9 cellular contexts compared by ENCODE assay signal in the genomic region with DNA sequence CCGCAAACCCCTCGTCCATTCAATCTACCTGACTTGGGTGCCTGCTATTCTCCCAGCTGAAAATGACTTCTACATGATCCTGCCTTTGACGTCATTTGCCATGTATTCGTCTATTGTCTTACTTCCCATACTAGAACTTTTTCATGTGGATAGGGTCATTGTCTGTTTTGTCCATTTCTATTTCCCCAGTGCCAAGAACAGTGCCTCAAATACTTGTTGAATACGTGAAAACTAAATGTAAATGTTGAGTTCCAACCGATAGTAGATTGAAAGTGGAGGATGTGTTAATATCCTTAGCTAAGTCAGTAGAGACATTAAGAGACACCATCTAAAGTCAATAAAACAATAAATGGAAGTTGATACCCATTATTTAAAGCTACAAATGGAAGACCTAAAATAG. TPM values are rescaled to one million over a fixed set of nuclear protein-coding genes. Genes with fewer than 3 reads are reported as not detected.
A peak's percentile ranks its signal among the peaks of the same experiment; 100 is the strongest.
DNase-seq lines count a peak whose midpoint lies in the region; ATAC-seq and TF ChIP-seq lines count a peak whose summit lies in the region.
"Had no signal": no experiment of that assay in that cellular context is flagged by ENCODE, and none has a peak within 500 bp of the region (broad histone marks: within the 10 kb centered on the region; RNA-seq: fewer than 3 reads in every experiment).

No MANE protein-coding gene starts in this region.

- H3K36me3 ChIP-seq in heart right ventricle (peaks cover 0 to 35% (median 9%) of the 10 kb centered on the region in 9 donors), ascending aorta (peaks cover 7 to 25% of the 10 kb centered on the region in 2 donors), lower lobe of right lung (peaks cover 32% of the 10 kb centered on the region), aorta (ENCODE audit: control insufficient read depth in 1 of 2, insufficient read depth in 2 of 2, low read length in 1 of 2) (peaks cover under 1 to 6% of the 10 kb centered on the region in 2 donors)

- DNase-seq in heart right ventricle (no peak), left cardiac atrium (no peak), ascending aorta (ENCODE audit: low spot score in 2 of 2) (no peak), lower lobe of right lung (no peak), aorta (no peak), SIG-M5 treated with dmso at 0.1 percent for 504 hours (lab: John Stamatoyannopoulos, UW; ENCODE audit: unreplicated experiment) (no peak)
- DNase-seq in central memory CD4-positive, alpha-beta T cell, result no peak

- H3K27me3 ChIP-seq in heart right ventricle, result no peaks in the 10 kb centered on the region
- H3K27me3 ChIP-seq in ascending aorta, result no peaks in the 10 kb centered on the region
- H3K27me3 ChIP-seq in lower lobe of right lung (ENCODE audit: low read depth), result no peaks in the 10 kb centered on the region
- no peaks in the 10 kb centered on the region for H3K27me3 ChIP-seq in aorta (ENCODE audit: control insufficient read depth in 1 of 2, insufficient read depth in 2 of 2, low read length in 1 of 2)

- intact Hi-C loops in heart right ventricle (cut with DNase I), result loop anchor here in 1 of 10 donors (10.0 kb wide), 1 partner anchor 422 kb away; no protein-coding TSS in a partner anchor
- intact Hi-C loops in left cardiac atrium (cut with DNase I), result no loop called here
- intact Hi-C loops in ascending aorta (cut with DNase I), result loop anchor here (5.0 to 10.0 kb wide), 4 partner anchors 510 to 1630 kb away; partner anchors contain the start of genes CNGA4, TRIM22, TRIM5 and TRIM6
- intact Hi-C loops in lower lobe of right lung (cut with DNase I), result no loop called here
- intact Hi-C loops in aorta (cut with DNase I), result loop anchor here in 1 of 2 donors (10.0 kb wide), 2 partner anchors 212 to 422 kb away; partner anchors contain the start of gene TRIM21

- peak overlapping the region; percentile 53 to 86 (median 74) for H3K4me3 ChIP-seq in heart right ventricle
- peak overlapping the region; percentile 70 to 88 for H3K4me3 ChIP-seq in ascending aorta
- H3K4me3 ChIP-seq in lower lobe of right lung, result peak overlapping the region; percentile 75
- peak overlapping the region; percentile 82 to 86 for H3K4me3 ChIP-seq in aorta (ENCODE audit: low read length in 2 of 2)

- TF ChIP-seq CTCF in heart right ventricle (IDR thresholded peaks at IDR 0.05) (no peak), ascending aorta (IDR thresholded peaks at IDR 0.05) (no peak), lower lobe of right lung (IDR thresholded peaks at IDR 0.05) (no peak)

- ATAC-seq in heart right ventricle (no peak), left cardiac atrium (no peak), lower lobe of right lung (no peak), aorta (ENCODE audit: low FRiP score) (no peak), HG03439 (IDR thresholded peaks at IDR 0.05; ENCODE audit: unreplicated experiment) (no peak)

- 29 to 33% methylated on average over 6 of the region's 6 CpGs for WGBS in heart right ventricle, 2 donors
- 35 to 38% methylated on average over 6 of the region's 6 CpGs for WGBS in aorta, 2 donors

- H3K4me1 ChIP-seq in heart right ventricle (peaks cover 0 to 32% (median 23%) of the 10 kb centered on the region in 9 donors), ascending aorta (peaks cover 0 to 10% of the 10 kb centered on the region in 2 donors), lower lobe of right lung (peaks cover 20% of the 10 kb centered on the region), aorta (ENCODE audit: control insufficient read depth in 1 of 2, insufficient read depth in 2 of 2, low read length in 2 of 2) (peaks cover 0 to 2% of the 10 kb centered on the region in 2 donors)

- no peaks in the 10 kb centered on the region for H3K9me3 ChIP-seq in heart right ventricle
- H3K9me3 ChIP-seq in ascending aorta, result no peaks in the 10 kb centered on the region
- no peaks in the 10 kb centered on the region for H3K9me3 ChIP-seq in lower lobe of right lung
- no peaks in the 10 kb centered on the region for H3K9me3 ChIP-seq in aorta (ENCODE audit: control insufficient read depth, low read length)

- peak overlapping the region in 9 of 10 donors; percentile 89 to 96 (median 92) for H3K27ac ChIP-seq in heart right ventricle
- peak overlapping the region; percentile 94 to 95 for H3K27ac ChIP-seq in ascending aorta
- H3K27ac ChIP-seq in lower lobe of right lung, result peak overlapping the region; percentile 90
- peak overlapping the region in 1 of 2 donors; percentile 7 for H3K27ac ChIP-seq in aorta (ENCODE audit: low read depth in 1 of 2, low read length in 2 of 2)

RNA-seq across cellular contexts. Expression of gene TRIM68, which starts 0.9 kb away (rescaled TPM):
- total RNA-seq in heart right ventricle, result 10 to 100 TPM in 6 of 10 donors, 1 to 10 TPM in 4; 6.4 to 12.8 (median 10.5) TPM
- 1 to 10 TPM; 3.5 to 5.3 TPM for polyA plus RNA-seq in heart right ventricle
- total RNA-seq in left cardiac atrium, result 10 to 100 TPM in 1 of 2 donors, 1 to 10 TPM in 1; 9.4 to 10.3 TPM
- 18.6 TPM for total RNA-seq in ascending aorta
- total RNA-seq in lower lobe of right lung, result 13.8 TPM
- total RNA-seq in aorta, result 10 to 100 TPM in 1 of 2 donors, 1 to 10 TPM in 1; 7.9 to 14.5 TPM
- polyA plus RNA-seq in aorta, result 1 to 10 TPM; 3.9 to 4.0 TPM

RNA-seq across cellular contexts. Expression of gene OR52I1, which starts 13.3 kb away (rescaled TPM):
- total RNA-seq in heart right ventricle (not detected), left cardiac atrium (not detected), ascending aorta (not detected), lower lobe of right lung (not detected), aorta (not detected)
- polyA plus RNA-seq in heart right ventricle (not detected), aorta (not detected)
- total RNA-seq: dermis microvascular lymphatic vessel endothelial cell had no signal

RNA-seq across cellular contexts. Expression of gene OR52I2, which starts 25.6 kb away (rescaled TPM):
- total RNA-seq in heart right ventricle, result not detected
- polyA plus RNA-seq in heart right ventricle, result not detected
- total RNA-seq in left cardiac atrium, result not detected
- total RNA-seq in ascending aorta, result not detected
- not detected for total RNA-seq in lower lobe of right lung
- not detected for total RNA-seq in aorta
- polyA plus RNA-seq in aorta, result not detected
- total RNA-seq: dermis microvascular lymphatic vessel endothelial cell had no signal

RNA-seq across cellular contexts. Expression of gene OR51D1, which starts 30.2 kb away (rescaled TPM):
- total RNA-seq in heart right ventricle (not detected), left cardiac atrium (not detected), ascending aorta (not detected), lower lobe of right lung (not detected), aorta (not detected)
- polyA plus RNA-seq in heart right ventricle (not detected), aorta (not detected)
- total RNA-seq: dermis microvascular lymphatic vessel endothelial cell had no signal

RNA-seq across cellular contexts. Expression of gene OR51E1, which starts 36.7 kb away (rescaled TPM):
- total RNA-seq in heart right ventricle, result 1 to 10 TPM in 9 of 10 donors, under 1 TPM in 1; 0.68 to 3.4 (median 1.6) TPM
- 1 to 10 TPM; 2.3 to 2.6 TPM for polyA plus RNA-seq in heart right ventricle
- under 1 TPM; 0.34 to 0.91 TPM for total RNA-seq in left cardiac atrium
- 1.7 TPM for total RNA-seq in ascending aorta
- total RNA-seq in lower lobe of right lung, result not detected
- under 1 TPM; 0.54 to 0.78 TPM for total RNA-seq in aorta
- polyA plus RNA-seq in aorta, result not detected
- total RNA-seq: dermis microvascular lymphatic vessel endothelial cell had no signal
